Comparison of ENCODE assay signal across 9 cellular contexts in genomic region chr11:27700351-27701261, GRCh38. TPM values are rescaled to one million over a fixed set of nuclear protein-coding genes. Genes with fewer than 3 reads are reported as not detected.
DNase-seq lines count a peak whose midpoint lies in the region; ATAC-seq and TF ChIP-seq lines count a peak whose summit lies in the region.
"Had no signal": no experiment of that assay in that cellular context is flagged by ENCODE, and none has a peak within 500 bp of the region (broad histone marks: within the 10 kb centered on the region; RNA-seq: fewer than 3 reads in every experiment).

Gene BDNF (minus strand): TSS chr11:27700455. CDS start chr11:27658564, 41,891 bp downstream.

- intact Hi-C loops in activated T-helper 1 cell treated with anti-CD3 and anti-CD28 coated beads, Interleukin-12 subunit alpha, Interleukin-12 subunit beta, Interleukin-2, Interleukin-4 antibody, amounts not matched to agents 30 ng/mL and 10 ng/mL and 1 ng/mL, durations not matched to agents 14 hours and 24 hours and 36 hours (cut with micrococcal nuclease), result loop anchor here (1.0 kb wide), 1 partner anchor 22 kb away; no protein-coding TSS in a partner anchor
- intact Hi-C loops in left cardiac atrium (cut with DNase I), result loop anchor here in 1 of 2 donors (5.0 kb wide), 1 partner anchor 827 kb away; no protein-coding TSS in a partner anchor
- intact Hi-C loops in psoas muscle (cut with DNase I), result no loop called here

- peak within 1 kb of the TSS; percentile 74 for H3K4me3 Mint-ChIP-seq in T-helper 2 cell treated with Interferon-gamma antibody and Interleukin-4, amounts not matched to agents 5 μg/mL and 100 μg/mL, for 36 hours
- H3K4me3 Mint-ChIP-seq in activated T-helper 1 cell treated with anti-CD3 and anti-CD28 coated beads, Interleukin-12 subunit alpha, Interleukin-12 subunit beta, Interleukin-2, Interleukin-4 antibody, amounts not matched to agents 30 ng/mL and 10 ng/mL and 1 ng/mL, durations not matched to agents 14 hours and 24 hours and 36 hours, result peak within 1 kb of the TSS; percentile 71

- H3K27me3 ChIP-seq in psoas muscle (ENCODE audit: insufficient read depth in 3 of 3, low read length in 2 of 3), result peaks cover 0 to 15% (median 3%) of the 10 kb centered on the region in 3 donors

- peak within 1 kb of the TSS; percentile 70 for H3K4me3 ChIP-seq in psoas muscle

- peaks cover 5% of the 10 kb centered on the region for H3K4me1 ChIP-seq in psoas muscle

- no peak for DNase-seq in T-helper 2 cell treated with Interferon-gamma antibody and Interleukin-4, amounts not matched to agents 5 μg/mL and 100 μg/mL, for 36 hours (ENCODE audit: low spot score)
- DNase-seq in T-helper 2 cell (no peak), left cardiac atrium (no peak), psoas muscle (peak; percentile 14 to 50), NCI-H510A treated with DMSO at 0.1 percent for 48 hours (lab: John Stamatoyannopoulos, UW) (no peak)
- DNase-seq in activated T-helper 1 cell treated with anti-CD3 and anti-CD28 coated beads, Interleukin-12 subunit alpha, Interleukin-12 subunit beta, Interleukin-2, Interleukin-4 antibody, amounts not matched to agents 30 ng/mL and 10 ng/mL and 1 ng/mL, durations not matched to agents 14 hours and 24 hours and 36 hours (ENCODE audit: low spot score), result no peak

- TF ChIP-seq CTCF in psoas muscle (IDR thresholded peaks at IDR 0.05), result no peak

- H3K4me1 Mint-ChIP-seq in T-helper 2 cell treated with Interferon-gamma antibody and Interleukin-4, amounts not matched to agents 5 μg/mL and 100 μg/mL, for 36 hours (ENCODE audit: low read depth), result peaks cover 16% of the 10 kb centered on the region
- H3K4me1 Mint-ChIP-seq in activated T-helper 1 cell treated with anti-CD3 and anti-CD28 coated beads, Interleukin-12 subunit alpha, Interleukin-12 subunit beta, Interleukin-2, Interleukin-4 antibody, amounts not matched to agents 30 ng/mL and 10 ng/mL and 1 ng/mL, durations not matched to agents 14 hours and 24 hours and 36 hours (ENCODE audit: low read depth), result peaks cover 23% of the 10 kb centered on the region

- H3K27me3 Mint-ChIP-seq in T-helper 2 cell treated with Interferon-gamma antibody and Interleukin-4, amounts not matched to agents 5 μg/mL and 100 μg/mL, for 36 hours (ENCODE audit: low read depth), result peaks cover 67% of the 10 kb centered on the region
- H3K27me3 Mint-ChIP-seq in activated T-helper 1 cell treated with anti-CD3 and anti-CD28 coated beads, Interleukin-12 subunit alpha, Interleukin-12 subunit beta, Interleukin-2, Interleukin-4 antibody, amounts not matched to agents 30 ng/mL and 10 ng/mL and 1 ng/mL, durations not matched to agents 14 hours and 24 hours and 36 hours (ENCODE audit: insufficient read depth), result peaks cover 76% of the 10 kb centered on the region

- H3K27ac Mint-ChIP-seq in T-helper 2 cell treated with Interferon-gamma antibody and Interleukin-4, amounts not matched to agents 5 μg/mL and 100 μg/mL, for 36 hours, result peak within 1 kb of the TSS; percentile 26
- H3K27ac Mint-ChIP-seq in activated T-helper 1 cell treated with anti-CD3 and anti-CD28 coated beads, Interleukin-12 subunit alpha, Interleukin-12 subunit beta, Interleukin-2, Interleukin-4 antibody, amounts not matched to agents 30 ng/mL and 10 ng/mL and 1 ng/mL, durations not matched to agents 14 hours and 24 hours and 36 hours, result no peak within 1 kb of the TSS

- peak; percentile 29 for ATAC-seq in HG03432 (IDR thresholded peaks at IDR 0.05; ENCODE audit: unreplicated experiment)
- peak; percentile 51 to 53 for ATAC-seq in left cardiac atrium
- peak; percentile 45 to 59 (median 46) for ATAC-seq in psoas muscle
- ATAC-seq in HG03045 (IDR thresholded peaks at IDR 0.05; ENCODE audit: unreplicated experiment), result no peak

- no peaks in the 10 kb centered on the region for H3K36me3 ChIP-seq in psoas muscle (ENCODE audit: insufficient read depth in 1 of 2, low read depth in 1 of 2)
- H3K36me3 ChIP-seq: adrenal gland had no signal

- 0 to 2% (median 1%) methylated on average over 40 to 85 of the region's 91 CpGs for WGBS in psoas muscle, 3 donors

- H3K36me3 Mint-ChIP-seq in T-helper 2 cell treated with Interferon-gamma antibody and Interleukin-4, amounts not matched to agents 5 μg/mL and 100 μg/mL, for 36 hours (ENCODE audit: low read depth), result no peaks in the 10 kb centered on the region
- no peaks in the 10 kb centered on the region for H3K36me3 Mint-ChIP-seq in activated T-helper 1 cell treated with anti-CD3 and anti-CD28 coated beads, Interleukin-12 subunit alpha, Interleukin-12 subunit beta, Interleukin-2, Interleukin-4 antibody, amounts not matched to agents 30 ng/mL and 10 ng/mL and 1 ng/mL, durations not matched to agents 14 hours and 24 hours and 36 hours (ENCODE audit: low read depth)

- H3K27ac ChIP-seq in psoas muscle, result no peak within 1 kb of the TSS
- H3K27ac ChIP-seq: adrenal gland had no signal

- H3K9me3 ChIP-seq in psoas muscle, result no peaks in the 10 kb centered on the region
- H3K9me3 ChIP-seq: adrenal gland had no signal

- no peaks in the 10 kb centered on the region for H3K9me3 Mint-ChIP-seq in T-helper 2 cell treated with Interferon-gamma antibody and Interleukin-4, amounts not matched to agents 5 μg/mL and 100 μg/mL, for 36 hours
- H3K9me3 Mint-ChIP-seq in activated T-helper 1 cell treated with anti-CD3 and anti-CD28 coated beads, Interleukin-12 subunit alpha, Interleukin-12 subunit beta, Interleukin-2, Interleukin-4 antibody, amounts not matched to agents 30 ng/mL and 10 ng/mL and 1 ng/mL, durations not matched to agents 14 hours and 24 hours and 36 hours, result no peaks in the 10 kb centered on the region

RNA-seq across cellular contexts. Expression of gene BDNF, which starts in this region (rescaled TPM):
- total RNA-seq in activated T-helper 1 cell treated with anti-CD3 and anti-CD28 coated beads, Interleukin-12 subunit alpha, Interleukin-12 subunit beta, Interleukin-2, Interleukin-4 antibody, amounts not matched to agents 30 ng/mL and 10 ng/mL and 1 ng/mL, durations not matched to agents 14 hours and 24 hours and 36 hours, result not detected in 2 replicates
- total RNA-seq in left cardiac atrium (under 1 TPM; 0.08 to 0.09 TPM), psoas muscle (1 to 10 TPM in 1 of 4 donors, under 1 TPM in 3; 0.04 to 3.4 (median 0.13) TPM)
- polyA plus RNA-seq in psoas muscle, result under 1 TPM in 2 of 3 donors, not detected in 1; 0.01 to 0.83 TPM

Comparison
In these comparisons a context has a peak if more than half of its experiments do, and no peak if none do; other contexts are left out.
1. Peak in ATAC-seq in left cardiac atrium; RNA of the gene not detected or under 1 TPM.
2. DNase-seq: peak in psoas muscle (2 of 2); none in T-helper 2 cell treated with Interferon-gamma antibody and Interleukin-4, amounts not matched to agents 5 μg/mL and 100 μg/mL, for 36 hours (single experiment), T-helper 2 cell (0 of 5), activated T-helper 1 cell treated with anti-CD3 and anti-CD28 coated beads, Interleukin-12 subunit alpha, Interleukin-12 subunit beta, Interleukin-2, Interleukin-4 antibody, amounts not matched to agents 30 ng/mL and 10 ng/mL and 1 ng/mL, durations not matched to agents 14 hours and 24 hours and 36 hours (single experiment), left cardiac atrium (single experiment) and NCI-H510A treated with DMSO at 0.1 percent for 48 hours (single experiment).